Comparison of ENCODE assay signal across 2 cellular contexts in the genomic region with DNA sequence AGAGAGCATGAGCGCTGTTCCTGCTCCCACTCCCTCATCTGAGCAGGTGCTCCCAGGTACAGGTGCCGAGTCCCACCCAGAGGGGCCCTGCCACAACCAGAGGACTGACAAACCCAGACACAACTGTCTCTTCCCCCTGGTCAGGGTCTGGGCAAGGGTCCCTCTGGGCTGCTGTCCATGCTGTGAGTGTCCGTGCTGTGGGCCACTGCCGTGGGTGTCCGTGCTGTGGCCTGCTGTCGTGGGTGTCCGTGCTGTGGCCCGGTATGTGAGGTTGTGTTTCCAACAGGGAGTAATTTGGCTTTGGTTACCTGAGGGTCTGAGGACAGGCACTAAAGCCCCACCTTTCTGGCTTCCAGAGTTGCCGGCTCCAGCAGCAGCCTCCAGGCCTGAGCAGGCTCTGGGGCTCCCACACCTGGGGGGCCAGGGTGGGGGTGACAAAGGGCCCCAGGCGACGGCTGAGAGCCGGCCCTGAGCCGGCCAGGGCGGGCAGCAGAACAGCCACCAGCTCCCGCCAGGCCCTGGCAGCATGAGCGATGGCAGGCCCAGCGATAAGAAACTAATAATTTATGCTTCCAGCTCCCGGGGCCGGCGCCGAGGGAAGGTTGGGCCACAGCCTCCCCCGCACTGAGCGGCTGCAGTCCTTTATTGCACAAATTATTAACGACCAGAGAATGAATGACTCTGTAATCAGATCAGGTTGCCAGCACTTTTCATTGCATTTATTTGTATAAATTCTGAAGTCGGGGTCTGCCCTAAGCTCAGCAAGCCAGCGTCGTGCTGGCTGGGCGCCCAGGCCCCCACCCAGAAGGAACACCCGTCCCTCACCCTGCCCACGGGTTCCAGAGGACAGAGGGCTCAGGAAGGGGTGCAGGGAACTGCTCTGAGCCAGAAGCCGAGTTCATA.
TF ChIP-seq lines count a peak whose summit lies in the region.

No MANE protein-coding gene starts in this region.

TF ChIP-seq in liver, 16 proteins besides CTCF, POLR2A, EP300 and RAD21:
- peak; percentile 87 for TF ChIP-seq EGR1 (IDR thresholded peaks at IDR 0.05; ENCODE audit: low read depth in 2 of 2)
- TF ChIP-seq FOXA2 (IDR thresholded peaks at IDR 0.05): no peak
- no peak for TF ChIP-seq ZBTB33 (IDR thresholded peaks at IDR 0.05)

TF ChIP-seq in HepG2, 621 proteins besides CTCF, POLR2A, EP300 and RAD21:
- TF ChIP-seq ZNF275 (CRISPR knock-in tag; IDR thresholded peaks at IDR 0.05; ENCODE audit: borderline replicate concordance) (no peak), HNF4G (IDR thresholded peaks at IDR 0.05; ENCODE audit: borderline replicate concordance, low read depth, low read length) (no peak), HNF4G (CRISPR knock-in tag; IDR thresholded peaks at IDR 0.05; ENCODE audit: borderline replicate concordance, low read depth) (no peak), PHB2 (IDR thresholded peaks at IDR 0.05; ENCODE audit: partially characterized antibody) (no peak), MBD4 (IDR thresholded peaks at IDR 0.05; ENCODE audit: borderline replicate concordance, low read length) (no peak), SMAD1 (CRISPR knock-in tag; IDR thresholded peaks at IDR 0.05; ENCODE audit: borderline replicate concordance, low read depth) (no peak)
- TF ChIP-seq, protein P1, sequence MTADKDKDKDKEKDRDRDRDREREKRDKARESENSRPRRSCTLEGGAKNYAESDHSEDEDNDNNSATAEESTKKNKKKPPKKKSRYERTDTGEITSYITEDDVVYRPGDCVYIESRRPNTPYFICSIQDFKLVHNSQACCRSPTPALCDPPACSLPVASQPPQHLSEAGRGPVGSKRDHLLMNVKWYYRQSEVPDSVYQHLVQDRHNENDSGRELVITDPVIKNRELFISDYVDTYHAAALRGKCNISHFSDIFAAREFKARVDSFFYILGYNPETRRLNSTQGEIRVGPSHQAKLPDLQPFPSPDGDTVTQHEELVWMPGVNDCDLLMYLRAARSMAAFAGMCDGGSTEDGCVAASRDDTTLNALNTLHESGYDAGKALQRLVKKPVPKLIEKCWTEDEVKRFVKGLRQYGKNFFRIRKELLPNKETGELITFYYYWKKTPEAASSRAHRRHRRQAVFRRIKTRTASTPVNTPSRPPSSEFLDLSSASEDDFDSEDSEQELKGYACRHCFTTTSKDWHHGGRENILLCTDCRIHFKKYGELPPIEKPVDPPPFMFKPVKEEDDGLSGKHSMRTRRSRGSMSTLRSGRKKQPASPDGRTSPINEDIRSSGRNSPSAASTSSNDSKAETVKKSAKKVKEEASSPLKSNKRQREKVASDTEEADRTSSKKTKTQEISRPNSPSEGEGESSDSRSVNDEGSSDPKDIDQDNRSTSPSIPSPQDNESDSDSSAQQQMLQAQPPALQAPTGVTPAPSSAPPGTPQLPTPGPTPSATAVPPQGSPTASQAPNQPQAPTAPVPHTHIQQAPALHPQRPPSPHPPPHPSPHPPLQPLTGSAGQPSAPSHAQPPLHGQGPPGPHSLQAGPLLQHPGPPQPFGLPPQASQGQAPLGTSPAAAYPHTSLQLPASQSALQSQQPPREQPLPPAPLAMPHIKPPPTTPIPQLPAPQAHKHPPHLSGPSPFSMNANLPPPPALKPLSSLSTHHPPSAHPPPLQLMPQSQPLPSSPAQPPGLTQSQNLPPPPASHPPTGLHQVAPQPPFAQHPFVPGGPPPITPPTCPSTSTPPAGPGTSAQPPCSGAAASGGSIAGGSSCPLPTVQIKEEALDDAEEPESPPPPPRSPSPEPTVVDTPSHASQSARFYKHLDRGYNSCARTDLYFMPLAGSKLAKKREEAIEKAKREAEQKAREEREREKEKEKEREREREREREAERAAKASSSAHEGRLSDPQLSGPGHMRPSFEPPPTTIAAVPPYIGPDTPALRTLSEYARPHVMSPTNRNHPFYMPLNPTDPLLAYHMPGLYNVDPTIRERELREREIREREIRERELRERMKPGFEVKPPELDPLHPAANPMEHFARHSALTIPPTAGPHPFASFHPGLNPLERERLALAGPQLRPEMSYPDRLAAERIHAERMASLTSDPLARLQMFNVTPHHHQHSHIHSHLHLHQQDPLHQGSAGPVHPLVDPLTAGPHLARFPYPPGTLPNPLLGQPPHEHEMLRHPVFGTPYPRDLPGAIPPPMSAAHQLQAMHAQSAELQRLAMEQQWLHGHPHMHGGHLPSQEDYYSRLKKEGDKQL (CRISPR knock-in tag; IDR thresholded peaks at IDR 0.05; ENCODE audit: low read depth): no peak
TF ChIP-seq in HepG2: peak in this region for 0.
